In the genomic region with DNA sequence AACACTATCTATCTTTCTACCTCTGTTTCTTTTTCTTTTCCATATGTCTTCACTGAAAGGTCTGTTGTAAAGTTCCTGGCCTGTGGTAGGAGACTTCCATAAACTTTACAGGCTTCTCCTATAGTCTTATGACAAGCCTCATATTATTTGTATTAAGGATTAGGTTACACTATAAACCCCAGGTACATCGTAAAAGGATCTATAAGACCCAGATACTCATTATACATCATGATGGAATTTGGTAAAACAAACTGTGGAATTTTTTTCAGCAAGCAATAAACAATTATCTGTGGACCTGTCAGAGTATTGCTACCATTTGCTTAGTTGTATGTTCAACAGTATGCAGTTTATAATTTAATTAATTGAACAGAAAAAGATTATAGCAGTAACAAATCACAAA, we compare ENCODE assay signal across 12 cellular contexts. TPM values are rescaled to one million over a fixed set of nuclear protein-coding genes. Genes with fewer than 3 reads are reported as not detected.
"Had no signal": no experiment of that assay in that cellular context is flagged by ENCODE, and none has a peak within 500 bp of the region (broad histone marks: within the 10 kb centered on the region; RNA-seq: fewer than 3 reads in every experiment).

No MANE protein-coding gene starts in this region.

- H3K36me3 Mint-ChIP-seq: IgD-negative memory B cell had no signal

- ATAC-seq: HCT116, HepG2 had no signal

- H3K27me3 Mint-ChIP-seq: IgD-negative memory B cell had no signal

- H3K4me3 ChIP-seq: GM23248, HAP-1 had no signal

- H3K27ac ChIP-seq: GM23248, HL-60 had no signal

- H3K9me3 ChIP-seq: HAP-1 had no signal

- H3K36me3 ChIP-seq: HAP-1 had no signal

- H3K4me3 Mint-ChIP-seq: HFFc6, IgD-negative memory B cell had no signal

- H3K9me3 Mint-ChIP-seq: HFFc6, IgD-negative memory B cell had no signal

- H3K4me1 Mint-ChIP-seq: IgD-negative memory B cell had no signal

- H3K27ac Mint-ChIP-seq: HFFc6, IgD-negative memory B cell had no signal

- DNase-seq: GM23248, GOT3, H7, HFFc6, KBM-7 had no signal

RNA-seq across cellular contexts. Expression of a gene that starts 55.5 kb away (rescaled TPM):
- total RNA-seq: GM23248, H4, H7, HepG2, HFFc6, HT1080 had no signal
